Comparison of ENCODE assay signal across 12 cellular contexts in the genomic region with DNA sequence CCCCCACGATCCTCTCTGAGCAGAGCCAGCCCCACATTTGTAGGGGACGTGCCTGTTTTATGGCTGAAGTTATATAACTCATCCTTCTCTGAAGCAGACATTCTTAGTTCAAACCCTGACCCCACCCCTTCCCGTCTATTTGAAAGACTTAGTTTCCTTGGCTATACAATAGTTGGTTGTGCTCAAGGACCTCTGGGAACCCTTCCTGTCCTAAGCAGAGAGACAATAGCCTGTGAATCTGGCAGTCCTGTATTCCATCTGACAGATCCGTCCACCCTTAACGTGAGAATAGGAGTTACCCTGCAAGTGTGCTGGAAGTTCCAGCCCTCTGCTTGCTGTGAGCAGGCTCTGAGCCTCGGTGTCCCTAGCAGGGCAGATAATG.
A peak's percentile ranks its signal among the peaks of the same experiment; 100 is the strongest.
DNase-seq lines count a peak whose midpoint lies in the region; ATAC-seq, FAIRE-seq and TF ChIP-seq lines count a peak whose summit lies in the region.
"Had no signal": no experiment of that assay in that cellular context is flagged by ENCODE, and none has a peak within 500 bp of the region (broad histone marks: within the 10 kb centered on the region; RNA-seq: fewer than 3 reads in every experiment).

No MANE protein-coding gene starts in this region.

- POLR2A ChIA-PET in K562 (lab: Yijun Ruan, JAX), result interaction anchor here (0.6 kb wide), 2 partner anchors 15 to 1074 kb away, joined by 3 to 5 read pairs; no protein-coding TSS in a partner anchor

- TF ChIP-seq RAD21 in K562 (CRISPR knock-in tag; conservative IDR thresholded peaks at IDR 0.05 in 1 of 2, IDR thresholded peaks at IDR 0.05 in 1 of 2), result no peak

- H3K9me3 Mint-ChIP-seq in activated T-cell treated with anti-CD3 and anti-CD28 coated beads, Interleukin-2, amount 50 U/mL, for 72 hours, result peaks cover 3 to 8% of the 10 kb centered on the region in 2 donors
- H3K9me3 Mint-ChIP-seq in stimulated activated naive CD8-positive, alpha-beta T cell treated with anti-CD3 and anti-CD28 coated beads, Interleukin-15, amount 100 ng/mL, for 72 hours, result peaks cover 5 to 17% of the 10 kb centered on the region in 2 donors

- no peaks in the 10 kb centered on the region for H3K36me3 Mint-ChIP-seq in activated T-cell treated with anti-CD3 and anti-CD28 coated beads, Interleukin-2, amount 50 U/mL, for 72 hours (ENCODE audit: insufficient read depth in 2 of 2)

- peaks cover 18% of the 10 kb centered on the region for H3K27me3 Mint-ChIP-seq in activated T-cell treated with anti-CD3 and anti-CD28 coated beads, Interleukin-2, amount 50 U/mL, for 72 hours (ENCODE audit: low read depth)
- H3K27me3 Mint-ChIP-seq in stimulated activated naive CD8-positive, alpha-beta T cell treated with anti-CD3 and anti-CD28 coated beads, Interleukin-15, amount 100 ng/mL, for 72 hours, result peaks cover 8% of the 10 kb centered on the region

- in situ Hi-C loops in K562 (cut with MboI), result no loop called here

- CTCF ChIA-PET in K562 (lab: Yijun Ruan, JAX; ENCODE audit: low intra/inter-chr PET ratio), result no interaction called here

- H3K4me2 ChIP-seq in K562 (ENCODE audit: insufficient read depth, low read length), result peak overlapping the region; percentile 88

- no peak for TF ChIP-seq EP300 in K562 (IDR thresholded peaks at IDR 0.05; ENCODE audit: low read length)

- H3K27ac Mint-ChIP-seq in activated T-cell treated with anti-CD3 and anti-CD28 coated beads, Interleukin-2, amount 50 U/mL, for 72 hours, result no peak overlapping the region
- no peak overlapping the region for H3K27ac Mint-ChIP-seq in stimulated activated naive CD8-positive, alpha-beta T cell treated with anti-CD3 and anti-CD28 coated beads, Interleukin-15, amount 100 ng/mL, for 72 hours
- H3K27ac Mint-ChIP-seq: WTC11 had no signal

- FAIRE-seq in K562 (lab: Jason Lieb, UNC), result no peak

- no peaks in the 10 kb centered on the region for H4K20me1 ChIP-seq in K562 (replicated peaks; ENCODE audit: control insufficient read depth, insufficient read depth, low read length)

- DNase-seq in GM03348 (ENCODE audit: low spot score) (peak; percentile 27), K562 (ENCODE audit: extremely low read depth in 1 of 4, low spot score in 3 of 4) (no peak), left kidney (ENCODE audit: low read depth, low spot score) (peak; percentile 31), RKO (ENCODE audit: low spot score) (no peak), NCI-H1436 treated with DMSO at 0.1 percent for 48 hours (lab: John Stamatoyannopoulos, UW) (no peak)
- DNase-seq in activated T-cell treated with anti-CD3 and anti-CD28 coated beads, Interleukin-2, amount 50 U/mL, for 72 hours, result no peak
- no peak for DNase-seq in stimulated activated naive CD8-positive, alpha-beta T cell treated with anti-CD3 and anti-CD28 coated beads, Interleukin-15, amount 100 ng/mL, for 72 hours
- DNase-seq: amygdala; GF-D8; stimulated activated CD4-positive, alpha-beta T cell treated with anti-CD3 and anti-CD28 coated beads, Interleukin-12 subunit alpha, Interleukin-12 subunit beta, amount 100 ng/mL, for 4 hours had no signal

- no peak for TF ChIP-seq CTCF in K562 (IDR thresholded peaks at IDR 0.05 in 2 of 3, conservative IDR thresholded peaks at IDR 0.05 in 1 of 3; ENCODE audit: insufficient read depth in 2 of 3, low read depth in 1 of 3, low read length in 3 of 3)

- H3K4me3 ChIP-seq in K562 (no peak overlapping the region), skeletal muscle tissue (ENCODE audit: low read length in 3 of 3) (peak overlapping the region in 1 of 3 donors; percentile 24)

- H3K27me3 ChIP-seq in K562 (ENCODE audit: control insufficient read depth in 2 of 2, insufficient read depth in 2 of 2, low read length in 2 of 2), result no peaks in the 10 kb centered on the region
- no peaks in the 10 kb centered on the region for H3K27me3 ChIP-seq in skeletal muscle tissue (ENCODE audit: control insufficient read depth in 3 of 3, insufficient read depth in 3 of 3, low read length in 3 of 3)

- no peak; the same call in 2 of the 3 replicates for ATAC-seq in K562
- no peak for ATAC-seq in activated T-cell treated with anti-CD3 and anti-CD28 coated beads, Interleukin-2, amount 50 U/mL, for 72 hours (replicated peaks in 1 of 2)
- no peak for ATAC-seq in stimulated activated naive CD8-positive, alpha-beta T cell treated with anti-CD3 and anti-CD28 coated beads, Interleukin-15, amount 100 ng/mL, for 72 hours

- H3K79me2 ChIP-seq in K562 (ENCODE audit: control insufficient read depth, insufficient read depth, low read length), result no peaks in the 10 kb centered on the region

- WGBS in K562 (ENCODE audit: insufficient coverage, low coverage, missing lambda C conversion rate), result 3% methylated on average over 6 of the region's 6 CpGs

- H3K4me1 ChIP-seq in K562 (replicated peaks in 1 of 2; ENCODE audit: control insufficient read depth in 2 of 2, insufficient read depth in 2 of 2, low read length in 2 of 2), result peaks cover 19 to 21% of the 10 kb centered on the region in 2 experiments
- H3K4me1 ChIP-seq in skeletal muscle tissue (ENCODE audit: control insufficient read depth in 3 of 3, insufficient read depth in 3 of 3, low read length in 3 of 3), result peaks cover 24 to 34% (median 31%) of the 10 kb centered on the region in 3 donors

- peak overlapping the region; percentile 97 for H2AFZ ChIP-seq in K562 (ENCODE audit: low read depth, low read length)

- H3K9ac ChIP-seq in K562 (ENCODE audit: insufficient read depth in 1 of 2, low read depth in 2 of 2, low read length in 2 of 2) (peak overlapping the region; percentile 60 to 65; a peak in 3 of 4 replicates), skeletal muscle tissue (ENCODE audit: low read depth in 1 of 3, low read length in 3 of 3) (peak overlapping the region in 1 of 3 donors; percentile 51)

- TF ChIP-seq POLR2A in K562 (conservative IDR thresholded peaks at IDR 0.05), result no peak

- no peaks in the 10 kb centered on the region for H3K9me3 ChIP-seq in K562 (replicated peaks; ENCODE audit: control insufficient read depth, insufficient read depth, low read depth, low read length)
- no peaks in the 10 kb centered on the region for H3K9me3 ChIP-seq in skeletal muscle tissue (ENCODE audit: control insufficient read depth in 3 of 3, low read length in 3 of 3)

- H3K36me3 ChIP-seq in K562 (ENCODE audit: control insufficient read depth, insufficient read depth, low read length) (no peaks in the 10 kb centered on the region), skeletal muscle tissue (ENCODE audit: control insufficient read depth in 3 of 3, insufficient read depth in 3 of 3, low read length in 3 of 3) (no peaks in the 10 kb centered on the region)

- no peaks in the 10 kb centered on the region for H3K9me1 ChIP-seq in K562 (ENCODE audit: control insufficient read depth, insufficient read depth, low read length)

- BruUV-seq in K562 (replicated peaks; lab: Mats Ljungman, UMichigan), result no TSS peak

- H3K27ac ChIP-seq in K562 (ENCODE audit: extremely low read depth, low read depth, low read length) (peak overlapping the region; percentile 95), skeletal muscle tissue (ENCODE audit: low read depth, low read length) (peak overlapping the region; percentile 59)

- no peaks in the 10 kb centered on the region for H3K4me1 Mint-ChIP-seq in activated T-cell treated with anti-CD3 and anti-CD28 coated beads, Interleukin-2, amount 50 U/mL, for 72 hours (ENCODE audit: low read depth)
- H3K4me1 Mint-ChIP-seq in stimulated activated naive CD8-positive, alpha-beta T cell treated with anti-CD3 and anti-CD28 coated beads, Interleukin-15, amount 100 ng/mL, for 72 hours, result no peaks in the 10 kb centered on the region

- H3K4me3 Mint-ChIP-seq in activated T-cell treated with anti-CD3 and anti-CD28 coated beads, Interleukin-2, amount 50 U/mL, for 72 hours, result no peak overlapping the region
- H3K4me3 Mint-ChIP-seq in stimulated activated naive CD8-positive, alpha-beta T cell treated with anti-CD3 and anti-CD28 coated beads, Interleukin-15, amount 100 ng/mL, for 72 hours, result no peak overlapping the region
- H3K4me3 Mint-ChIP-seq: WTC11 had no signal

- intact Hi-C loops in K562 (cut with micrococcal nuclease), result no loop called here

TF ChIP-seq in K562, 482 proteins besides CTCF, POLR2A, EP300 and RAD21:
- TF ChIP-seq NR4A1 (CRISPR knock-in tag; IDR thresholded peaks at IDR 0.05), result no peak
- 0 out of 2 replicates have a peak, but pooled peaks have one; percentile 17 for TF ChIP-seq NR4A1 (tag; IDR thresholded peaks at IDR 0.05)
- 0 out of 2 replicates have a peak, but pooled peaks have one; percentile 36 for TF ChIP-seq NFRKB (IDR thresholded peaks at IDR 0.05; ENCODE audit: low read depth)
- peak; percentile 36 for TF ChIP-seq TAF9B (IDR thresholded peaks at IDR 0.05; ENCODE audit: partially characterized antibody)
- TF ChIP-seq ZNF23 (CRISPR knock-in tag; IDR thresholded peaks at IDR 0.05), result no peak
- TF ChIP-seq PHF8 (IDR thresholded peaks at IDR 0.05; ENCODE audit: borderline replicate concordance, low read length), result peak; percentile 38; the same call in 1 of the 2 replicates
- peak in 1 of 2 experiments; percentile 33; a peak in 1 of 4 replicates for TF ChIP-seq NONO (IDR thresholded peaks at IDR 0.05; ENCODE audit: low read depth in 2 of 2, low read length in 1 of 2)
- no peak for TF ChIP-seq CREM (IDR thresholded peaks at IDR 0.05; ENCODE audit: low read depth)

Comparison
In these comparisons a context has a peak if more than half of its experiments do, and no peak if none do; other contexts are left out.
1. DNase-seq: peak in GM03348 (single experiment) and left kidney (single experiment); none in K562 (0 of 4), RKO (single experiment), activated T-cell treated with anti-CD3 and anti-CD28 coated beads, Interleukin-2, amount 50 U/mL, for 72 hours (0 of 2), NCI-H1436 treated with DMSO at 0.1 percent for 48 hours (single experiment) and stimulated activated naive CD8-positive, alpha-beta T cell treated with anti-CD3 and anti-CD28 coated beads, Interleukin-15, amount 100 ng/mL, for 72 hours (0 of 2).